Comparison of ENCODE assay signal across 1 cellular context in the genomic region with DNA sequence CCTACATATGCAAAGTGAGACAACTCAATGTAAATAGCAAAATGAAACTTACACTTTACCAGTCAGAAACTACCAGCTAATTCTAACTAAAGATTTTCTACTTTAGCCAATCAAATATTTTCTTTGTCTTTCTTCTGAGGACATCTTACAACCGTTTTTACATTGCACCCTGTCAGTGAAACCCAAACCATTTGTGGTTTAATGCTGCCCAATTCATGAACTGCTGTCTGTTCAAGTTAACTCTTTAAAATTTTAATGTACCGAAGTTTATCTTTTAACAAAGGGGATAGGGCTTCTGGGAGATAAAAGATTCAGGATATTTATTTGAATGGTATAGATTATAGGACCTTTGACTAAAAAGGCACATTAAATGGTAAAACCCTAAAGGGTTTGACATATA.
TF ChIP-seq lines count a peak whose summit lies in the region.

No MANE protein-coding gene starts in this region.

TF ChIP-seq in GM23338, 12 proteins besides CTCF, POLR2A, EP300 and RAD21 (continued from another document):
- TF ChIP-seq, protein P1, sequence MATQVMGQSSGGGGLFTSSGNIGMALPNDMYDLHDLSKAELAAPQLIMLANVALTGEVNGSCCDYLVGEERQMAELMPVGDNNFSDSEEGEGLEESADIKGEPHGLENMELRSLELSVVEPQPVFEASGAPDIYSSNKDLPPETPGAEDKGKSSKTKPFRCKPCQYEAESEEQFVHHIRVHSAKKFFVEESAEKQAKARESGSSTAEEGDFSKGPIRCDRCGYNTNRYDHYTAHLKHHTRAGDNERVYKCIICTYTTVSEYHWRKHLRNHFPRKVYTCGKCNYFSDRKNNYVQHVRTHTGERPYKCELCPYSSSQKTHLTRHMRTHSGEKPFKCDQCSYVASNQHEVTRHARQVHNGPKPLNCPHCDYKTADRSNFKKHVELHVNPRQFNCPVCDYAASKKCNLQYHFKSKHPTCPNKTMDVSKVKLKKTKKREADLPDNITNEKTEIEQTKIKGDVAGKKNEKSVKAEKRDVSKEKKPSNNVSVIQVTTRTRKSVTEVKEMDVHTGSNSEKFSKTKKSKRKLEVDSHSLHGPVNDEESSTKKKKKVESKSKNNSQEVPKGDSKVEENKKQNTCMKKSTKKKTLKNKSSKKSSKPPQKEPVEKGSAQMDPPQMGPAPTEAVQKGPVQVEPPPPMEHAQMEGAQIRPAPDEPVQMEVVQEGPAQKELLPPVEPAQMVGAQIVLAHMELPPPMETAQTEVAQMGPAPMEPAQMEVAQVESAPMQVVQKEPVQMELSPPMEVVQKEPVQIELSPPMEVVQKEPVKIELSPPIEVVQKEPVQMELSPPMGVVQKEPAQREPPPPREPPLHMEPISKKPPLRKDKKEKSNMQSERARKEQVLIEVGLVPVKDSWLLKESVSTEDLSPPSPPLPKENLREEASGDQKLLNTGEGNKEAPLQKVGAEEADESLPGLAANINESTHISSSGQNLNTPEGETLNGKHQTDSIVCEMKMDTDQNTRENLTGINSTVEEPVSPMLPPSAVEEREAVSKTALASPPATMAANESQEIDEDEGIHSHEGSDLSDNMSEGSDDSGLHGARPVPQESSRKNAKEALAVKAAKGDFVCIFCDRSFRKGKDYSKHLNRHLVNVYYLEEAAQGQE (IDR thresholded peaks at IDR 0.05; ENCODE audit: unreplicated experiment): no peak
- TF ChIP-seq, protein P2, sequence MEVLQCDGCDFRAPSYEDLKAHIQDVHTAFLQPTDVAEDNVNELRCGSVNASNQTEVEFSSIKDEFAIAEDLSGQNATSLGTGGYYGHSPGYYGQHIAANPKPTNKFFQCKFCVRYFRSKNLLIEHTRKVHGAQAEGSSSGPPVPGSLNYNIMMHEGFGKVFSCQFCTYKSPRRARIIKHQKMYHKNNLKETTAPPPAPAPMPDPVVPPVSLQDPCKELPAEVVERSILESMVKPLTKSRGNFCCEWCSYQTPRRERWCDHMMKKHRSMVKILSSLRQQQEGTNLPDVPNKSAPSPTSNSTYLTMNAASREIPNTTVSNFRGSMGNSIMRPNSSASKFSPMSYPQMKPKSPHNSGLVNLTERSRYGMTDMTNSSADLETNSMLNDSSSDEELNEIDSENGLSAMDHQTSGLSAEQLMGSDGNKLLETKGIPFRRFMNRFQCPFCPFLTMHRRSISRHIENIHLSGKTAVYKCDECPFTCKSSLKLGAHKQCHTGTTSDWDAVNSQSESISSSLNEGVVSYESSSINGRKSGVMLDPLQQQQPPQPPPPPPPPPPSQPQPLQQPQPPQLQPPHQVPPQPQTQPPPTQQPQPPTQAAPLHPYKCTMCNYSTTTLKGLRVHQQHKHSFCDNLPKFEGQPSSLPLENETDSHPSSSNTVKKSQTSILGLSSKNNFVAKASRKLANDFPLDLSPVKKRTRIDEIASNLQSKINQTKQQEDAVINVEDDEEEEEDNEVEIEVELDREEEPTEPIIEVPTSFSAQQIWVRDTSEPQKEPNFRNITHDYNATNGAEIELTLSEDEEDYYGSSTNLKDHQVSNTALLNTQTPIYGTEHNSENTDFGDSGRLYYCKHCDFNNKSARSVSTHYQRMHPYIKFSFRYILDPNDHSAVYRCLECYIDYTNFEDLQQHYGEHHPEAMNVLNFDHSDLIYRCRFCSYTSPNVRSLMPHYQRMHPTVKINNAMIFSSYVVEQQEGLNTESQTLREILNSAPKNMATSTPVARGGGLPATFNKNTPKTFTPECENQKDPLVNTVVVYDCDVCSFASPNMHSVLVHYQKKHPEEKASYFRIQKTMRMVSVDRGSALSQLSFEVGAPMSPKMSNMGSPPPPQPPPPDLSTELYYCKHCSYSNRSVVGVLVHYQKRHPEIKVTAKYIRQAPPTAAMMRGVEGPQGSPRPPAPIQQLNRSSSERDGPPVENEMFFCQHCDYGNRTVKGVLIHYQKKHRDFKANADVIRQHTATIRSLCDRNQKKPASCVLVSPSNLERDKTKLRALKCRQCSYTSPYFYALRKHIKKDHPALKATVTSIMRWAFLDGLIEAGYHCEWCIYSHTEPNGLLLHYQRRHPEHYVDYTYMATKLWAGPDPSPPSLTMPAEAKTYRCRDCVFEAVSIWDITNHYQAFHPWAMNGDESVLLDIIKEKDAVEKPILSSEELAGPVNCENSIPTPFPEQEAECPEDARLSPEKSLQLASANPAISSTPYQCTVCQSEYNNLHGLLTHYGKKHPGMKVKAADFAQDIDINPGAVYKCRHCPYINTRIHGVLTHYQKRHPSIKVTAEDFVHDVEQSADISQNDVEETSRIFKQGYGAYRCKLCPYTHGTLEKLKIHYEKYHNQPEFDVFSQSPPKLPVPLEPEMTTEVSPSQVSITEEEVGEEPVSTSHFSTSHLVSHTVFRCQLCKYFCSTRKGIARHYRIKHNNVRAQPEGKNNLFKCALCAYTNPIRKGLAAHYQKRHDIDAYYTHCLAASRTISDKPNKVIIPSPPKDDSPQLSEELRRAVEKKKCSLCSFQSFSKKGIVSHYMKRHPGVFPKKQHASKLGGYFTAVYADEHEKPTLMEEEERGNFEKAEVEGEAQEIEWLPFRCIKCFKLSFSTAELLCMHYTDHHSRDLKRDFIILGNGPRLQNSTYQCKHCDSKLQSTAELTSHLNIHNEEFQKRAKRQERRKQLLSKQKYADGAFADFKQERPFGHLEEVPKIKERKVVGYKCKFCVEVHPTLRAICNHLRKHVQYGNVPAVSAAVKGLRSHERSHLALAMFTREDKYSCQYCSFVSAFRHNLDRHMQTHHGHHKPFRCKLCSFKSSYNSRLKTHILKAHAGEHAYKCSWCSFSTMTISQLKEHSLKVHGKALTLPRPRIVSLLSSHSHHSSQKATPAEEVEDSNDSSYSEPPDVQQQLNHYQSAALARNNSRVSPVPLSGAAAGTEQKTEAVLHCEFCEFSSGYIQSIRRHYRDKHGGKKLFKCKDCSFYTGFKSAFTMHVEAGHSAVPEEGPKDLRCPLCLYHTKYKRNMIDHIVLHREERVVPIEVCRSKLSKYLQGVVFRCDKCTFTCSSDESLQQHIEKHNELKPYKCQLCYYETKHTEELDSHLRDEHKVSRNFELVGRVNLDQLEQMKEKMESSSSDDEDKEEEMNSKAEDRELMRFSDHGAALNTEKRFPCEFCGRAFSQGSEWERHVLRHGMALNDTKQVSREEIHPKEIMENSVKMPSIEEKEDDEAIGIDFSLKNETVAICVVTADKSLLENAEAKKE (CRISPR knock-in tag; IDR thresholded peaks at IDR 0.05): no peak
- no peak for TF ChIP-seq EZH2phosphoT487 (IDR thresholded peaks at IDR 0.05; ENCODE audit: unreplicated experiment)
- no peak for TF ChIP-seq JUNB (IDR thresholded peaks at IDR 0.05; ENCODE audit: unreplicated experiment)
- no peak for TF ChIP-seq ZNF331 (CRISPR knock-in tag; IDR thresholded peaks at IDR 0.05; ENCODE audit: low read depth)
- no peak for TF ChIP-seq NANOG (IDR thresholded peaks at IDR 0.05; ENCODE audit: borderline replicate concordance)
